35 cellular contexts compared by ENCODE assay signal in the genomic region with DNA sequence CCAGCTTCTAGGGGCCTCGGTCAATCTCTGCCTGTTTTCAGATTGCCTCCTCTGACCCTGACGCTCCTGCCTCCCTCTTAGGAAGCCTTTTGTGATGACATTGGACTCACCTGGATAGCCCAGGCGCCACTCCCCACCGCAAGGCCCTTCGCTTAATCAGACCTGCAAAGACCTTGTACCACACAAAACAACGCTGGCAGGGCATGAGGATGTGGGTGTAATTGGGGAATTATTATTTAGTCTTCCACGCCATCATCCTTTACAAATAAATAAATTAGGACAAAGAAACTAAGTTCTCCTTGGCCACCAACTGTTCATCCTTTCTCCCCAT. TPM values are rescaled to one million over a fixed set of nuclear protein-coding genes. Genes with fewer than 3 reads are reported as not detected.
DNase-seq lines count a peak whose midpoint lies in the region; ATAC-seq and TF ChIP-seq lines count a peak whose summit lies in the region.
"Had no signal": no experiment of that assay in that cellular context is flagged by ENCODE, and none has a peak within 500 bp of the region (broad histone marks: within the 10 kb centered on the region; RNA-seq: fewer than 3 reads in every experiment).

No MANE protein-coding gene starts in this region.

- CTCF ChIA-PET in MCF 10A (lab: Yijun Ruan, JAX) = interaction anchor here (0.7 to 1.1 kb wide), 3 partner anchors 42 to 476 kb away, joined by 3 to 4 read pairs (median 3); no protein-coding TSS in a partner anchor
- CTCF ChIA-PET in mammary epithelial cell (lab: Charles Lee; ENCODE audit: low non-redundant PET) = no interaction called here
- CTCF ChIA-PET in activated B cell treated with CpG ODN at 0.5 μM for 24 hours (lab: Charles Lee) = no interaction called here

- dilution Hi-C loops in mammary epithelial cell (cut with HindIII; ENCODE audit: low sequenced_read_pairs) = no loop called here

- POLR2A ChIA-PET in MCF 10A (lab: Yijun Ruan, JAX) (interaction anchor here (0.6 to 1.9 kb wide), 3 partner anchors 9 to 72 kb away, joined by 4 to 8 read pairs (median 5); no protein-coding TSS in a partner anchor), activated B cell treated with CpG ODN at 0.5 μM for 24 hours (lab: Charles Lee) (interaction anchor here (1.1 to 1.5 kb wide), 3 partner anchors 15 to 33 kb away, joined by 3 to 5 read pairs (median 3); no protein-coding TSS in a partner anchor)

- no peaks in the 10 kb centered on the region for H3K9me3 ChIP-seq in mammary epithelial cell (replicated peaks; ENCODE audit: insufficient read depth, low read length)
- H3K9me3 ChIP-seq: ascending aorta, ovary, SJCRH30, thoracic aorta, uterus had no signal

- H3K27me3 Mint-ChIP-seq in MCF 10A (ENCODE audit: insufficient read depth, unreplicated experiment) = no peaks in the 10 kb centered on the region
- no peaks in the 10 kb centered on the region for H3K27me3 Mint-ChIP-seq in activated B cell treated with CpG ODN at 0.5 μM for 24 hours
- H3K27me3 Mint-ChIP-seq in memory B cell = no peaks in the 10 kb centered on the region
- H3K27me3 Mint-ChIP-seq in stimulated activated memory B cell treated with anti-CD40 and anti-IgM and Interleukin-4, amounts not matched to agents 10 μg/mL and 1 μg/mL and 100 μg/mL, for 72 hours = no peaks in the 10 kb centered on the region
- H3K27me3 Mint-ChIP-seq: activated naive CD8-positive, alpha-beta T cell treated with anti-CD3 and anti-CD28 coated beads, Interleukin-2, amount 10 ng/mL, durations not matched to agents 7 days and 5 days; stimulated activated naive CD8-positive, alpha-beta T cell treated with anti-CD3 and anti-CD28 coated beads, Interleukin-15, amount 100 ng/mL, for 72 hours had no signal

- H3K4me1 ChIP-seq in mammary epithelial cell (ENCODE audit: insufficient read depth, low read length) = peaks cover 11% of the 10 kb centered on the region
- H3K4me1 ChIP-seq: ascending aorta, uterus had no signal

- ATAC-seq in activated B cell treated with CpG ODN at 0.5 μM for 24 hours (ENCODE audit: low read depth) (no peak), memory B cell (ENCODE audit: low read depth) (no peak)
- no peak for ATAC-seq in stimulated activated memory B cell treated with anti-CD40 and anti-IgM and Interleukin-4, amounts not matched to agents 10 μg/mL and 1 μg/mL and 100 μg/mL, for 72 hours
- ATAC-seq: CD8-positive, alpha-beta T cell; HCT116; left ventricle myocardium superior; stimulated activated naive CD8-positive, alpha-beta T cell treated with anti-CD3 and anti-CD28 coated beads, Interleukin-15, amount 100 ng/mL, for 72 hours had no signal

- in situ Hi-C loops in mammary epithelial cell (cut with MboI; ENCODE audit: low sequenced_read_pairs in 2 of 2) = no loop called here

- H3K27ac Mint-ChIP-seq in MCF 10A (ENCODE audit: low read depth, unreplicated experiment) (peak overlapping the region; percentile 24), activated B cell treated with CpG ODN at 0.5 μM for 24 hours (peak overlapping the region; percentile 70), memory B cell (peak overlapping the region; percentile 14)
- peak overlapping the region; percentile 33 for H3K27ac Mint-ChIP-seq in stimulated activated memory B cell treated with anti-CD40 and anti-IgM and Interleukin-4, amounts not matched to agents 10 μg/mL and 1 μg/mL and 100 μg/mL, for 72 hours
- H3K27ac Mint-ChIP-seq: activated CD4-positive, alpha-beta T cell treated with anti-CD3 and anti-CD28 coated beads, Interleukin-2, amount 10 ng/mL, durations not matched to agents 24 days and 14 days; CD8-positive, alpha-beta T cell; nephron progenitor cell; stimulated activated naive CD8-positive, alpha-beta T cell treated with anti-CD3 and anti-CD28 coated beads, Interleukin-15, amount 100 ng/mL, for 72 hours had no signal

- intact Hi-C loops in MCF 10A (cut with micrococcal nuclease) (no loop called here), mammary epithelial cell (cut with micrococcal nuclease) (no loop called here), activated B cell treated with CpG ODN at 0.5 μM for 24 hours (cut with micrococcal nuclease) (loop anchor here (2.0 kb wide), 1 partner anchor 15 kb away; no protein-coding TSS in a partner anchor)

- H3K4me1 Mint-ChIP-seq in MCF 10A (ENCODE audit: insufficient read depth, unreplicated experiment) = peaks cover 5% of the 10 kb centered on the region
- H3K4me1 Mint-ChIP-seq in activated B cell treated with CpG ODN at 0.5 μM for 24 hours = peaks cover 47% of the 10 kb centered on the region
- H3K4me1 Mint-ChIP-seq in memory B cell = peaks cover 23% of the 10 kb centered on the region
- H3K4me1 Mint-ChIP-seq in stimulated activated memory B cell treated with anti-CD40 and anti-IgM and Interleukin-4, amounts not matched to agents 10 μg/mL and 1 μg/mL and 100 μg/mL, for 72 hours = peaks cover 39% of the 10 kb centered on the region
- H3K4me1 Mint-ChIP-seq: nephron progenitor cell had no signal

- H3K27me3 ChIP-seq in mammary epithelial cell (ENCODE audit: insufficient read depth, low read length) = no peaks in the 10 kb centered on the region
- H3K27me3 ChIP-seq: ascending aorta, ovary, SJCRH30, uterus had no signal

- BruUV-seq in MCF 10A (replicated peaks; lab: Mats Ljungman, UMichigan) (no TSS peak), mammary epithelial cell (replicated peaks; lab: Mats Ljungman, UMichigan) (no TSS peak)

- peaks cover 2% of the 10 kb centered on the region for H3K36me3 Mint-ChIP-seq in MCF 10A (ENCODE audit: insufficient read depth, unreplicated experiment)
- H3K36me3 Mint-ChIP-seq in activated B cell treated with CpG ODN at 0.5 μM for 24 hours (ENCODE audit: low read depth) = no peaks in the 10 kb centered on the region
- H3K36me3 Mint-ChIP-seq in memory B cell = no peaks in the 10 kb centered on the region
- no peaks in the 10 kb centered on the region for H3K36me3 Mint-ChIP-seq in stimulated activated memory B cell treated with anti-CD40 and anti-IgM and Interleukin-4, amounts not matched to agents 10 μg/mL and 1 μg/mL and 100 μg/mL, for 72 hours
- H3K36me3 Mint-ChIP-seq: activated naive CD8-positive, alpha-beta T cell treated with anti-CD3 and anti-CD28 coated beads, Interleukin-2, amount 10 ng/mL, durations not matched to agents 7 days and 5 days; CD8-positive, alpha-beta T cell had no signal

- no peak overlapping the region for H3K4me2 ChIP-seq in mammary epithelial cell (ENCODE audit: insufficient read depth, low read depth, low read length)
- H3K4me2 ChIP-seq: smooth muscle cell had no signal

- 86% methylated on average over 7 of the region's 7 CpGs for WGBS in mammary epithelial cell (ENCODE audit: low coverage, missing lambda C conversion rate)

- no peak overlapping the region for H3K9ac ChIP-seq in mammary epithelial cell (ENCODE audit: insufficient read depth, low read length)

- no peaks in the 10 kb centered on the region for H3K36me3 ChIP-seq in mammary epithelial cell (ENCODE audit: insufficient read depth, low read length)
- H3K36me3 ChIP-seq: ascending aorta, ovary, SJCRH30, thoracic aorta, uterus, WERI-Rb-1 had no signal

- H3K9me3 Mint-ChIP-seq in MCF 10A (ENCODE audit: unreplicated experiment) = no peaks in the 10 kb centered on the region
- no peaks in the 10 kb centered on the region for H3K9me3 Mint-ChIP-seq in activated B cell treated with CpG ODN at 0.5 μM for 24 hours
- H3K9me3 Mint-ChIP-seq in memory B cell = no peaks in the 10 kb centered on the region
- H3K9me3 Mint-ChIP-seq in stimulated activated memory B cell treated with anti-CD40 and anti-IgM and Interleukin-4, amounts not matched to agents 10 μg/mL and 1 μg/mL and 100 μg/mL, for 72 hours = no peaks in the 10 kb centered on the region
- H3K9me3 Mint-ChIP-seq: activated CD4-positive, alpha-beta T cell treated with anti-CD3 and anti-CD28 coated beads, Interleukin-2, amount 10 ng/mL, durations not matched to agents 24 days and 14 days; activated naive CD8-positive, alpha-beta T cell treated with anti-CD3 and anti-CD28 coated beads, Interleukin-2, amount 10 ng/mL, durations not matched to agents 7 days and 5 days; CD8-positive, alpha-beta T cell; stimulated activated naive CD8-positive, alpha-beta T cell treated with anti-CD3 and anti-CD28 coated beads, Interleukin-15, amount 100 ng/mL, for 72 hours had no signal

- no peaks in the 10 kb centered on the region for H3K79me2 ChIP-seq in mammary epithelial cell (ENCODE audit: insufficient read depth, low read length)

- no peak overlapping the region for H3K27ac ChIP-seq in mammary epithelial cell (ENCODE audit: insufficient read depth, low read depth, low read length)
- H3K27ac ChIP-seq: ascending aorta, ovary, SJCRH30, thoracic aorta, uterus, WERI-Rb-1 had no signal

- TF ChIP-seq CTCF in MCF 10A (IDR thresholded peaks at IDR 0.05; ENCODE audit: unreplicated experiment) = no peak
- TF ChIP-seq CTCF in mammary epithelial cell (conservative IDR thresholded peaks at IDR 0.05 in 1 of 2, IDR thresholded peaks at IDR 0.05 in 1 of 2; ENCODE audit: extremely low read depth in 1 of 2, insufficient read depth in 1 of 2, low read depth in 1 of 2, low read length in 2 of 2) = no peak
- no peak for TF ChIP-seq CTCF in activated B cell treated with CpG ODN at 0.5 μM for 24 hours (IDR thresholded peaks at IDR 0.05)

- no peak overlapping the region for H2AFZ ChIP-seq in mammary epithelial cell (ENCODE audit: low read depth, low read length)

- no peak overlapping the region for H3K4me3 ChIP-seq in mammary epithelial cell (replicated peaks in 1 of 3; ENCODE audit: insufficient read depth in 1 of 3, low read depth in 2 of 3, low read length in 3 of 3)
- H3K4me3 ChIP-seq: ascending aorta, ovary, SJCRH30, smooth muscle cell, thoracic aorta, uterus had no signal

- H4K20me1 ChIP-seq in mammary epithelial cell (ENCODE audit: insufficient read depth, low read length) = no peaks in the 10 kb centered on the region

- H3K4me3 Mint-ChIP-seq in MCF 10A (ENCODE audit: unreplicated experiment) = no peak overlapping the region
- no peak overlapping the region for H3K4me3 Mint-ChIP-seq in activated B cell treated with CpG ODN at 0.5 μM for 24 hours
- H3K4me3 Mint-ChIP-seq in memory B cell = no peak overlapping the region
- H3K4me3 Mint-ChIP-seq in stimulated activated memory B cell treated with anti-CD40 and anti-IgM and Interleukin-4, amounts not matched to agents 10 μg/mL and 1 μg/mL and 100 μg/mL, for 72 hours = no peak overlapping the region
- H3K4me3 Mint-ChIP-seq: activated CD4-positive, alpha-beta T cell treated with anti-CD3 and anti-CD28 coated beads, Interleukin-2, amount 10 ng/mL, durations not matched to agents 24 days and 14 days; activated naive CD8-positive, alpha-beta T cell treated with anti-CD3 and anti-CD28 coated beads, Interleukin-2, amount 10 ng/mL, durations not matched to agents 7 days and 5 days; CD8-positive, alpha-beta T cell; nephron progenitor cell; stimulated activated naive CD8-positive, alpha-beta T cell treated with anti-CD3 and anti-CD28 coated beads, Interleukin-15, amount 100 ng/mL, for 72 hours had no signal

- no peak for DNase-seq in MCF 10A (ENCODE audit: unreplicated experiment)
- no peak for DNase-seq in mammary epithelial cell
- DNase-seq in activated B cell treated with CpG ODN at 0.5 μM for 24 hours = no peak
- no peak for DNase-seq in memory B cell (ENCODE audit: low spot score in 2 of 2)
- DNase-seq in GF-D8 (lab: John Stamatoyannopoulos, UW) = no peak
- no peak for DNase-seq in AML-193 (lab: John Stamatoyannopoulos, UW)
- no peak for DNase-seq in activated CD4-positive, alpha-beta T cell treated with anti-CD3 and anti-CD28 coated beads, Interleukin-2, amount 50 U/mL, for 4 hours
- DNase-seq: activated CD4-positive, alpha-beta T cell treated with anti-CD3 and anti-CD28 coated beads, Interleukin-2, amount 10 ng/mL, durations not matched to agents 24 days and 14 days; activated effector memory CD4-positive, alpha-beta T cell treated with anti-CD3 and anti-CD28 coated beads, Interleukin-2, amount 50 U/mL, for 16 hours; activated naive CD8-positive, alpha-beta T cell treated with anti-CD3 and anti-CD28 coated beads, Interleukin-2, amount 10 ng/mL, durations not matched to agents 7 days and 5 days; activated T-cell treated with anti-CD3 and anti-CD28 coated beads, Interleukin-2, amount 50 U/mL, for 1 hour; caudate nucleus; CD8-positive, alpha-beta T cell; EL; islet precursor cell; Kasumi-1; left ventricle myocardium superior; MV-4-11; NCI-H1436 treated with DMSO at 0.1 percent for 48 hours; NCI-H446; NCI-H774; nephron progenitor cell; ovary; SJCRH30; stimulated activated CD4-positive, alpha-beta T cell treated with anti-CD3 and anti-CD28 coated beads, Interleukin-1b, Interleukin-23, amount 100 ng/mL, for 48 hours; stimulated activated naive CD8-positive, alpha-beta T cell treated with anti-CD3 and anti-CD28 coated beads, Interleukin-15, amount 100 ng/mL, for 72 hours; SW 1271; T-helper 9 cell; uterus; WERI-Rb-1 had no signal

RNA-seq across cellular contexts. Expression of gene VPS37B, which starts 7.7 kb away (rescaled TPM):
- total RNA-seq in MCF 10A (2022) (33.8 and 37.6 TPM in 2 replicates), mammary epithelial cell (10 to 100 TPM; 30.8 to 60.7 TPM), activated B cell treated with CpG ODN at 0.5 μM for 24 hours (51.4 and 54.1 TPM in 2 replicates)
- polyA plus RNA-seq in mammary epithelial cell = 56.7 TPM
- polyA minus RNA-seq in mammary epithelial cell = 35.7 TPM

Comparison
In these comparisons a context has a peak if more than half of its experiments do, and no peak if none do; other contexts are left out.
1. H3K27ac Mint-ChIP-seq: peak in every context shown above with its lines; median percentile 70 in activated B cell treated with CpG ODN at 0.5 μM for 24 hours; 33 in stimulated activated memory B cell treated with anti-CD40 and anti-IgM and Interleukin-4, amounts not matched to agents 10 μg/mL and 1 μg/mL and 100 μg/mL, for 72 hours; 24 in MCF 10A; 14 in memory B cell.